1 cellular context compared by ENCODE assay signal in the genomic region with DNA sequence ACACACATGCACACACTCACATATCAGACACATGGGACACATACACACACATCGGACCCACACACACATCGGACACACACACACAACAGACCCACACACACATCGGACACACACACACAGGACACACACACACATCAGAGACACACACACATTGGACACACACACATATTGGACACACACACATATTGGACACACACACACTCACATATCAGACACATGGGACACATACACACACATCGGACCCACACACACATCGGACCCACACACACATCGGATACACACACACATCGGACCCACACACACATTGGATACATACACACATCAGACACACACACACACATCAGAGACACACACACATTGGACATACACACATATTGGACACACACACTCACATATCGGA.
TF ChIP-seq lines count a peak whose summit lies in the region.

No MANE protein-coding gene starts in this region.

TF ChIP-seq in A549, 52 proteins besides CTCF, POLR2A, EP300 and RAD21 (continued from another document):
- TF ChIP-seq REST (IDR thresholded peaks at IDR 0.05) (no peak), EHMT2 (IDR thresholded peaks at IDR 0.05; ENCODE audit: low read depth) (no peak), HOXB13 (CRISPR knock-in tag; IDR thresholded peaks at IDR 0.05; ENCODE audit: low read depth) (no peak), SMC3 (IDR thresholded peaks at IDR 0.05) (no peak), MAZ (IDR thresholded peaks at IDR 0.05; ENCODE audit: borderline replicate concordance, low read depth, low read length) (no peak), HDAC2 (IDR thresholded peaks at IDR 0.05) (no peak)
- TF ChIP-seq, protein P1, sequence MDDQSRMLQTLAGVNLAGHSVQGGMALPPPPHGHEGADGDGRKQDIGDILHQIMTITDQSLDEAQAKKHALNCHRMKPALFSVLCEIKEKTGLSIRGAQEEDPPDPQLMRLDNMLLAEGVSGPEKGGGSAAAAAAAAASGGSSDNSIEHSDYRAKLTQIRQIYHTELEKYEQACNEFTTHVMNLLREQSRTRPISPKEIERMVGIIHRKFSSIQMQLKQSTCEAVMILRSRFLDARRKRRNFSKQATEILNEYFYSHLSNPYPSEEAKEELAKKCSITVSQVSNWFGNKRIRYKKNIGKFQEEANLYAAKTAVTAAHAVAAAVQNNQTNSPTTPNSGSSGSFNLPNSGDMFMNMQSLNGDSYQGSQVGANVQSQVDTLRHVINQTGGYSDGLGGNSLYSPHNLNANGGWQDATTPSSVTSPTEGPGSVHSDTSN (IDR thresholded peaks at IDR 0.05), result no peak
TF ChIP-seq in A549: peak in this region for 0.
